Comparison of ENCODE assay signal across 20 cellular contexts in genomic region chr19:33039815-33040214, GRCh38. TPM values are rescaled to one million over a fixed set of nuclear protein-coding genes. Genes with fewer than 3 reads are reported as not detected.
"Had no signal": no experiment of that assay in that cellular context is flagged by ENCODE, and none has a peak within 500 bp of the region (broad histone marks: within the 10 kb centered on the region; RNA-seq: fewer than 3 reads in every experiment).

No MANE protein-coding gene starts in this region.

- DNase-seq: activated B cell treated with CpG ODN at 0.5 μM for 24 hours; activated CD4-positive, alpha-beta T cell treated with anti-CD3 and anti-CD28 coated beads, Interleukin-2, amount 10 ng/mL, durations not matched to agents 24 days and 14 days; activated CD8-positive, alpha-beta memory T cell treated with anti-CD3 and anti-CD28 coated beads, Interleukin-2, amount 50 U/mL, for 4 hours; activated CD8-positive, alpha-beta T cell treated with anti-CD3 and anti-CD28 coated beads, Interleukin-2, amount 10 ng/mL, durations not matched to agents 7 days and 5 days; activated naive CD8-positive, alpha-beta T cell treated with anti-CD3 and anti-CD28 coated beads for 36 hours; activated T-cell treated with anti-CD3 and anti-CD28 coated beads, Interleukin-2, amount 50 U/mL, for 48 hours; amygdala; brain microvascular endothelial cell; cortex of kidney; effector CD4-positive, alpha-beta T cell; foreskin keratinocyte; immature natural killer cell; naive B cell; stimulated activated CD4-positive, alpha-beta T cell treated with anti-CD3 and anti-CD28 coated beads, Interleukin-4, amount 100 ng/mL, for 24 hours; stimulated activated naive CD4-positive, alpha-beta T cell treated with Interleukin-2 at 50 U/mL for 16 hours; T-helper 17 cell; trophoblast cell had no signal

- H3K36me3 ChIP-seq: brain microvascular endothelial cell, neutrophil had no signal

- H3K27me3 Mint-ChIP-seq: activated B cell treated with CpG ODN at 0.5 μM for 24 hours; activated CD4-positive, alpha-beta T cell treated with anti-CD3 and anti-CD28 coated beads, Interleukin-2, amount 10 ng/mL, durations not matched to agents 24 days and 14 days; activated naive CD8-positive, alpha-beta T cell treated with anti-CD3 and anti-CD28 coated beads for 36 hours; T-helper 17 cell had no signal

- ATAC-seq: activated CD8-positive, alpha-beta T cell treated with anti-CD3 and anti-CD28 coated beads, Interleukin-2, amount 10 ng/mL, durations not matched to agents 7 days and 5 days; foreskin keratinocyte; T-helper 17 cell had no signal

- H3K4me3 Mint-ChIP-seq: activated B cell treated with CpG ODN at 0.5 μM for 24 hours; activated CD4-positive, alpha-beta T cell treated with anti-CD3 and anti-CD28 coated beads, Interleukin-2, amount 10 ng/mL, durations not matched to agents 24 days and 14 days; activated CD8-positive, alpha-beta T cell treated with anti-CD3 and anti-CD28 coated beads, Interleukin-2, amount 10 ng/mL, durations not matched to agents 7 days and 5 days; activated naive CD8-positive, alpha-beta T cell treated with anti-CD3 and anti-CD28 coated beads for 36 hours; immature natural killer cell; T-helper 17 cell had no signal

- H3K27ac ChIP-seq: brain microvascular endothelial cell, foreskin keratinocyte, neutrophil had no signal

- H3K27me3 ChIP-seq: brain microvascular endothelial cell, foreskin keratinocyte had no signal

- H3K9me3 Mint-ChIP-seq: activated B cell treated with CpG ODN at 0.5 μM for 24 hours; activated CD4-positive, alpha-beta T cell treated with anti-CD3 and anti-CD28 coated beads, Interleukin-2, amount 10 ng/mL, durations not matched to agents 24 days and 14 days; activated naive CD8-positive, alpha-beta T cell treated with anti-CD3 and anti-CD28 coated beads for 36 hours; naive B cell had no signal

- H3K4me3 ChIP-seq: lung had no signal

- H3K36me3 Mint-ChIP-seq: immature natural killer cell had no signal

- H3K4me1 ChIP-seq: foreskin keratinocyte had no signal

- FAIRE-seq: endothelial cell of umbilical vein had no signal

- H3K27ac Mint-ChIP-seq: activated B cell treated with CpG ODN at 0.5 μM for 24 hours; activated CD4-positive, alpha-beta T cell treated with anti-CD3 and anti-CD28 coated beads, Interleukin-2, amount 10 ng/mL, durations not matched to agents 24 days and 14 days; activated CD8-positive, alpha-beta T cell treated with anti-CD3 and anti-CD28 coated beads, Interleukin-2, amount 10 ng/mL, durations not matched to agents 7 days and 5 days; activated naive CD8-positive, alpha-beta T cell treated with anti-CD3 and anti-CD28 coated beads for 36 hours; T-helper 17 cell had no signal

- H3K9me3 ChIP-seq: neutrophil had no signal

RNA-seq across cellular contexts. Expression of gene RHPN2, which starts 24.9 kb away (rescaled TPM):
- total RNA-seq: T-helper 17 cell had no signal
- polyA plus RNA-seq: immature natural killer cell had no signal
